10 cellular contexts compared by ENCODE assay signal in genomic region chr15:69468241-69469121, GRCh38. TPM values are rescaled to one million over a fixed set of nuclear protein-coding genes. Genes with fewer than 3 reads are reported as not detected.
A peak's percentile ranks its signal among the peaks of the same experiment; 100 is the strongest.
DNase-seq lines count a peak whose midpoint lies in the region; ATAC-seq and TF ChIP-seq lines count a peak whose summit lies in the region.
"Had no signal": no experiment of that assay in that cellular context is flagged by ENCODE, and none has a peak within 500 bp of the region (broad histone marks: within the 10 kb centered on the region; RNA-seq: fewer than 3 reads in every experiment).

No MANE protein-coding gene starts in this region.

- H3K27ac ChIP-seq in aorta (ENCODE audit: low read depth in 1 of 2, low read length in 2 of 2), result no peak overlapping the region
- H3K27ac ChIP-seq in ovary, result no peak overlapping the region
- H3K27ac ChIP-seq: SJSA1, tibial artery had no signal

- H3K4me3 ChIP-seq in fibroblast of mammary gland (ENCODE audit: control insufficient read depth, low read depth, low read length), result no peak overlapping the region
- no peak overlapping the region for H3K4me3 ChIP-seq in aorta (ENCODE audit: low read length in 2 of 2)
- H3K4me3 ChIP-seq in ovary, result no peak overlapping the region
- H3K4me3 ChIP-seq: SJSA1, tibial artery had no signal

- ATAC-seq in HG03060 (IDR thresholded peaks at IDR 0.05; ENCODE audit: low read depth, unreplicated experiment), result peak; percentile 63
- ATAC-seq in aorta (ENCODE audit: low FRiP score), result no peak
- ATAC-seq in HG03520 (IDR thresholded peaks at IDR 0.05; ENCODE audit: unreplicated experiment), result no peak

- H3K27me3 ChIP-seq in aorta (ENCODE audit: control insufficient read depth in 1 of 2, insufficient read depth in 2 of 2, low read length in 1 of 2) (no peaks in the 10 kb centered on the region), ovary (no peaks in the 10 kb centered on the region)
- H3K27me3 ChIP-seq: SJSA1, tibial artery had no signal

- no peak for TF ChIP-seq POLR2A in ovary (IDR thresholded peaks at IDR 0.05)

- intact Hi-C loops in aorta (cut with DNase I), result loop anchor here in 1 of 2 donors (5.0 kb wide), 1 partner anchor 411 kb away; no protein-coding TSS in a partner anchor
- intact Hi-C loops in ovary (cut with DNase I), result no loop called here

- peak; percentile 90 for DNase-seq in NCI-H774 (lab: John Stamatoyannopoulos, UW)
- DNase-seq in activated T-cell treated with anti-CD3 and anti-CD28 coated beads for 24 hours (ENCODE audit: low read depth), result peak; percentile 77
- peak; percentile 47 for DNase-seq in fibroblast of mammary gland (ENCODE audit: low read depth)
- peak; percentile 55 to 72 for DNase-seq in stimulated activated CD4-positive, alpha-beta T cell treated with anti-CD3 and anti-CD28 coated beads, Interleukin-1b, Interleukin-23, amount 100 ng/mL, for 4 hours (ENCODE audit: low read depth in 2 of 2)
- no peak for DNase-seq in aorta
- DNase-seq in ovary, result no peak

- H3K9me3 ChIP-seq in aorta (ENCODE audit: control insufficient read depth, low read length) (no peaks in the 10 kb centered on the region), ovary (no peaks in the 10 kb centered on the region)
- H3K9me3 ChIP-seq: SJSA1, tibial artery had no signal

- no peaks in the 10 kb centered on the region for H3K36me3 ChIP-seq in aorta (ENCODE audit: control insufficient read depth in 1 of 2, insufficient read depth in 2 of 2, low read length in 1 of 2)
- no peaks in the 10 kb centered on the region for H3K36me3 ChIP-seq in ovary
- H3K36me3 ChIP-seq: SJSA1, tibial artery had no signal

- no peaks in the 10 kb centered on the region for H3K4me1 ChIP-seq in aorta (ENCODE audit: control insufficient read depth in 1 of 2, insufficient read depth in 2 of 2, low read length in 2 of 2)
- H3K4me1 ChIP-seq in ovary (ENCODE audit: insufficient read depth), result no peaks in the 10 kb centered on the region

- TF ChIP-seq CTCF in fibroblast of mammary gland (conservative IDR thresholded peaks at IDR 0.05; ENCODE audit: control insufficient read depth, insufficient read depth, low read depth, low read length), result no peak
- no peak for TF ChIP-seq CTCF in ovary (IDR thresholded peaks at IDR 0.05)

- WGBS in aorta, 2 donors, result 86% methylated on average over 19 of the region's 19 CpGs
- 81 to 83% (median 82%) methylated on average over 19 of the region's 19 CpGs for WGBS in ovary, 3 donors

- no peak for TF ChIP-seq EP300 in ovary (IDR thresholded peaks at IDR 0.05)

RNA-seq across cellular contexts. Expression of gene RPLP1, which starts 15.9 kb away (rescaled TPM):
- 1,000 to 10,000 TPM; 1,445 to 1,646 TPM for total RNA-seq in aorta
- 1,000 to 10,000 TPM; 2,598 to 3,346 TPM for polyA plus RNA-seq in aorta
- total RNA-seq in ovary, result 1,000 to 10,000 TPM; 1,153 to 3,255 (median 2,526) TPM
- polyA plus RNA-seq in ovary, result 1,000 to 10,000 TPM in 1 of 2 donors, 100 to 1,000 TPM in 1; 175 to 2,320 TPM

RNA-seq across cellular contexts. Expression of gene KIF23, which starts 54.3 kb away (rescaled TPM):
- total RNA-seq in aorta, result 1 to 10 TPM; 3.3 to 5.8 TPM
- 1 to 10 TPM; 2.8 to 4.8 TPM for polyA plus RNA-seq in aorta
- total RNA-seq in ovary, result 1 to 10 TPM in 3 of 7 donors, under 1 TPM in 4; 0.51 to 2.6 (median 0.96) TPM
- 1 to 10 TPM; 1.6 to 3.1 TPM for polyA plus RNA-seq in ovary

Comparison
In these comparisons a context has a peak if more than half of its experiments do, and no peak if none do; other contexts are left out.
1. DNase-seq: peak in NCI-H774 (single experiment), activated T-cell treated with anti-CD3 and anti-CD28 coated beads for 24 hours (single experiment), fibroblast of mammary gland (single experiment) and stimulated activated CD4-positive, alpha-beta T cell treated with anti-CD3 and anti-CD28 coated beads, Interleukin-1b, Interleukin-23, amount 100 ng/mL, for 4 hours (2 of 2); none in aorta (0 of 2) and ovary (0 of 5).